8 cellular contexts compared by ENCODE assay signal in genomic region chr11:63671322-63672155, GRCh38. TPM values are rescaled to one million over a fixed set of nuclear protein-coding genes. Genes with fewer than 3 reads are reported as not detected.
DNase-seq lines count a peak whose midpoint lies in the region; ATAC-seq and TF ChIP-seq lines count a peak whose summit lies in the region.

TSS of gene ATL3 (minus strand) at chr11:63671376. CDS start at chr11:63671335, 41 bp downstream.

- H3K27me3 ChIP-seq in A673 (replicated peaks; ENCODE audit: insufficient read depth, low read depth, low read length, poor library complexity), result no peaks in the 10 kb centered on the region
- no peaks in the 10 kb centered on the region for H3K27me3 ChIP-seq in WERI-Rb-1 (ENCODE audit: insufficient read depth, low read depth, severe bottlenecking)
- H3K27me3 ChIP-seq in breast epithelium, result no peaks in the 10 kb centered on the region
- no peaks in the 10 kb centered on the region for H3K27me3 ChIP-seq in skeletal muscle tissue (ENCODE audit: control insufficient read depth in 3 of 3, insufficient read depth in 3 of 3, low read length in 3 of 3)

- no peaks in the 10 kb centered on the region for H3K36me3 ChIP-seq in A673 (ENCODE audit: insufficient read depth, low read length, poor library complexity, severe bottlenecking)
- H3K36me3 ChIP-seq in WERI-Rb-1, result no peaks in the 10 kb centered on the region
- H3K36me3 ChIP-seq in breast epithelium, result no peaks in the 10 kb centered on the region
- no peaks in the 10 kb centered on the region for H3K36me3 ChIP-seq in skeletal muscle tissue (ENCODE audit: control insufficient read depth in 3 of 3, insufficient read depth in 3 of 3, low read length in 3 of 3)

- POLR2A ChIA-PET in A673 (lab: Charles Lee; ENCODE audit: low non-redundant PET), result no interaction called here

- CTCF ChIA-PET in A673 (lab: Charles Lee), result no interaction called here

- peak within 1 kb of the TSS; percentile 90 for H3K27ac ChIP-seq in A673 (ENCODE audit: low read depth, low read length, poor library complexity, severe bottlenecking)
- H3K27ac ChIP-seq in WERI-Rb-1, result no peak within 1 kb of the TSS
- peak within 1 kb of the TSS; percentile 96 for H3K27ac ChIP-seq in breast epithelium
- H3K27ac ChIP-seq in skeletal muscle tissue (ENCODE audit: low read depth, low read length), result peak within 1 kb of the TSS; percentile 95

- peak; percentile 43 for TF ChIP-seq POLR2A in breast epithelium (IDR thresholded peaks at IDR 0.05)

- H3K4me3 ChIP-seq in A673 (ENCODE audit: low read depth, low read length, poor library complexity, severe bottlenecking) (peak within 1 kb of the TSS; percentile 63), WERI-Rb-1 (ENCODE audit: low read depth, low read length) (no peak within 1 kb of the TSS), breast epithelium (peak within 1 kb of the TSS; percentile 64 to 78 (median 71)), iPS-18c (ENCODE audit: insufficient read depth, low read depth, low read length) (peak within 1 kb of the TSS; percentile 53), skeletal muscle tissue (ENCODE audit: low read length in 3 of 3) (peak within 1 kb of the TSS; percentile 75 to 85 (median 83))

- BruUV-seq in A673 (replicated peaks; lab: Mats Ljungman, UMichigan), result no TSS peak

- TF ChIP-seq CTCF in A673 (conservative IDR thresholded peaks at IDR 0.05; ENCODE audit: low read depth, low read length) (0 out of 2 replicates have a peak, but pooled peaks have one; percentile 15), WERI-Rb-1 (IDR thresholded peaks at IDR 0.05; ENCODE audit: low read depth, low read length) (no peak), breast epithelium (IDR thresholded peaks at IDR 0.05) (no peak)

- intact Hi-C loops in A673 (cut with micrococcal nuclease; ENCODE audit: unreplicated experiment) (no loop called here), breast epithelium (cut with DNase I; ENCODE audit: low total_unique reads) (no loop called here)

- DNase-seq in A673 (ENCODE audit: low spot score), result peak; percentile 99
- DNase-seq in NCI-H2171 (lab: John Stamatoyannopoulos, UW), result peak; percentile 95
- DNase-seq in WERI-Rb-1, result peak; percentile 14
- DNase-seq in breast epithelium (ENCODE audit: low spot score in 2 of 2), result peak; percentile 96 to 99

- H3K9me3 ChIP-seq in A673 (ENCODE audit: low read depth, low read length, poor library complexity, severe bottlenecking) (no peaks in the 10 kb centered on the region), WERI-Rb-1 (ENCODE audit: severe bottlenecking) (no peaks in the 10 kb centered on the region), breast epithelium (no peaks in the 10 kb centered on the region), iPS-18c (ENCODE audit: control insufficient read depth, insufficient read depth, low read length) (peaks cover 5% of the 10 kb centered on the region), skeletal muscle tissue (ENCODE audit: control insufficient read depth in 3 of 3, low read length in 3 of 3) (no peaks in the 10 kb centered on the region)

- H3K4me1 ChIP-seq in A673 (ENCODE audit: insufficient read depth, low read length, poor library complexity, severe bottlenecking) (peaks cover 30% of the 10 kb centered on the region), breast epithelium (peaks cover 0 to 9% of the 10 kb centered on the region in 2 donors), skeletal muscle tissue (ENCODE audit: control insufficient read depth in 3 of 3, insufficient read depth in 3 of 3, low read length in 3 of 3) (peaks cover 26 to 46% (median 32%) of the 10 kb centered on the region in 3 donors)

- ATAC-seq in GM18868 (IDR thresholded peaks at IDR 0.05; ENCODE audit: unreplicated experiment) (peak; percentile 87), HG03103 (IDR thresholded peaks at IDR 0.05; ENCODE audit: low read depth, unreplicated experiment) (peak; percentile 69)

- H3K9ac ChIP-seq in skeletal muscle tissue (ENCODE audit: low read depth in 1 of 3, low read length in 3 of 3), result peak within 1 kb of the TSS; percentile 81 to 87 (median 84)

RNA-seq across cellular contexts. Expression of gene ATL3, which starts in this region (rescaled TPM):
- total RNA-seq in A673 (2021), result 53.8 and 63.9 TPM in 2 replicates
- total RNA-seq in breast epithelium, result 100 to 1,000 TPM in 1 of 3 donors, 10 to 100 TPM in 2; 75.2 to 165 (median 77.3) TPM
- 40.2 TPM for total RNA-seq in skeletal muscle tissue

Comparison
In these comparisons a context has a peak if more than half of its experiments do, and no peak if none do; other contexts are left out.
1. DNase-seq: peak in every context shown above with its lines; median percentile 99 in A673; 98 in breast epithelium; 95 in NCI-H2171; 14 in WERI-Rb-1.